ENCODE assay signal across 28 cellular contexts in the genomic region with DNA sequence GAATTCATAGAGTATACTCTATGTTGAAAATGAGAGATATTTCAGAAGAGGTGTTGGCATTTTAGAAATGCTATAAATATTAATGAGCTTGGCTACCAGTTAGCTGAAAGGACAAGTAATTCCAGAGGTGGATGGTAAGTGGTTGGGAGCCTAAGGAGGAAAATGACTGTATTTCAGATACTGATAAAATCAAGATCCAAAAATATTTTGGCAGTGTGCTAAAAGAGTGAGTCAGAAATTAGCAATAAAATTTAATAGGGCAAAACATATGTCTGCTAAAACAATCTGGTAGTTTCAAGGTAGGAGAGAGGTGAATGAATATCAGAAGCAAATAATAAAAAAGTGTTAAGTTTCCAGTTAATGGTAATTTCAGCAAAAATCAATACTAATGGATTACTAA.
"Had no signal": no experiment of that assay in that cellular context is flagged by ENCODE, and none has a peak within 500 bp of the region (broad histone marks: within the 10 kb centered on the region; RNA-seq: fewer than 3 reads in every experiment).

No MANE protein-coding gene starts in this region.

- H3K27me3 ChIP-seq: adrenal gland, ascending aorta, dorsolateral prefrontal cortex, foreskin keratinocyte, gastrocnemius medialis, heart left ventricle had no signal

- H3K27ac ChIP-seq: adrenal gland, ascending aorta, coronary artery, dorsolateral prefrontal cortex, foreskin keratinocyte, gastrocnemius medialis, heart left ventricle, WERI-Rb-1 had no signal

- H3K4me3 ChIP-seq: adrenal gland, ascending aorta, coronary artery, dorsolateral prefrontal cortex, gastrocnemius medialis, heart left ventricle had no signal

- H3K36me3 ChIP-seq: adrenal gland, ascending aorta, gastrocnemius medialis, heart left ventricle, WERI-Rb-1 had no signal

- H3K4me1 ChIP-seq: adrenal gland, ascending aorta, gastrocnemius medialis, heart left ventricle had no signal

- DNase-seq: activated B cell treated with CpG ODN at 0.5 μM for 24 hours; activated CD4-positive, alpha-beta memory T cell treated with anti-CD3 and anti-CD28 coated beads for 36 hours; activated CD4-positive, alpha-beta T cell treated with anti-CD3 and anti-CD28 coated beads, Interleukin-2, amount 10 ng/mL, durations not matched to agents 24 days and 14 days; activated CD8-positive, alpha-beta memory T cell treated with anti-CD3 and anti-CD28 coated beads, Interleukin-2, amount 10 ng/mL, durations not matched to agents 7 days and 5 days; activated CD8-positive, alpha-beta memory T cell treated with anti-CD3 and anti-CD28 coated beads, Interleukin-2, amount 50 U/mL, for 4 hours; activated CD8-positive, alpha-beta T cell treated with anti-CD3 and anti-CD28 coated beads, Interleukin-2, amount 10 ng/mL, durations not matched to agents 7 days and 5 days; activated effector memory CD4-positive, alpha-beta T cell treated with anti-CD3 and anti-CD28 coated beads, Interleukin-2, amount 50 U/mL, for 16 hours; activated naive CD4-positive, alpha-beta T cell treated with anti-CD3 and anti-CD28 coated beads for 36 hours; activated naive CD8-positive, alpha-beta T cell treated with anti-CD3 and anti-CD28 coated beads for 36 hours; activated naive CD8-positive, alpha-beta T cell treated with anti-CD3 and anti-CD28 coated beads, Interleukin-2, amount 50 U/mL, for 24 hours; activated T-cell treated with anti-CD3 and anti-CD28 coated beads, Interleukin-2, amount 50 U/mL, for 1 hour; activated T-cell treated with anti-CD3 and anti-CD28 coated beads, Interleukin-2, amount 50 U/mL, for 48 hours; adrenal gland; amygdala; dorsolateral prefrontal cortex; effector memory CD4-positive, alpha-beta T cell; endodermal cell; gastrocnemius medialis; glutamatergic neuron; heart left ventricle; T-helper 17 cell; T1000; WERI-Rb-1 had no signal

- ATAC-seq: activated CD4-positive, CD25-positive, alpha-beta regulatory T cell treated with anti-CD3 and anti-CD28 coated beads, Interleukin-2, amount 50 U/mL, for 24 hours; activated CD8-positive, alpha-beta memory T cell treated with anti-CD3 and anti-CD28 coated beads, Interleukin-2, amount 10 ng/mL, durations not matched to agents 7 days and 5 days; activated CD8-positive, alpha-beta T cell treated with anti-CD3 and anti-CD28 coated beads, Interleukin-2, amount 10 ng/mL, durations not matched to agents 7 days and 5 days; activated naive CD8-positive, alpha-beta T cell treated with anti-CD3 and anti-CD28 coated beads, Interleukin-2, amount 50 U/mL, for 24 hours; esophagus mucosa; foreskin keratinocyte; gastrocnemius medialis; heart left ventricle; T-helper 17 cell had no signal

- H3K9me3 ChIP-seq: adrenal gland, ascending aorta, gastrocnemius medialis, heart left ventricle had no signal
